In the genomic region with DNA sequence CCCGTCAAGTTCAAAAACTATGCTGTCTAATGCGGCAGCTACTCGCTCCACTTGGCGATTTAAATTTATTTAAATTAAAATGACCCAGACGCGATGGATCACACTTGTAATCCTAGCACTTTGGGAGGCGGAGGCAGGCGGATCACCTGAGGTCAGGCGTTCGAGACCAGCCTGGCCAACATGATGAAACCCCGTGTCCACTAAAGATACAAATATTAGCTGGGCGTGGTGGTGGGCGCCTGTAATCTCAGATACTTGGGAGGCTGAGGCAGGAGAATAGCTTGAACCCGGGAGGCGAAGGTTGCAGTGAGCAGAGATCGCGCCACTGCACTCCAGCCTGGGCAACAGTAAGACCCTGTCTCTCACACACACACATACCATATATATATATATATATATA, we compare ENCODE assay signal across 8 cellular contexts. TPM values are rescaled to one million over a fixed set of nuclear protein-coding genes. Genes with fewer than 3 reads are reported as not detected.
DNase-seq lines count a peak whose midpoint lies in the region; ATAC-seq, FAIRE-seq and TF ChIP-seq lines count a peak whose summit lies in the region.
"Not testable (repeated sequence)": the region's sequence is repeated elsewhere in the genome, so short reads cannot be mapped to it uniquely, and the experiment has no call there.

No MANE protein-coding gene starts in this region.

- H3K9me3 ChIP-seq in Caco-2; Karpas-422 (ENCODE audit: low read length); T-helper 17 cell (ENCODE audit: control insufficient read depth, low read length, poor library complexity, severe bottlenecking); H1 (ENCODE audit: insufficient read depth in 2 of 2, low read depth in 1 of 2, low read length in 1 of 2); iPS-18a (ENCODE audit: control insufficient read depth, low read depth, low read length); osteoblast (ENCODE audit: low read depth, low read length); transverse colon: not testable (repeated sequence)

- not testable (repeated sequence) for TF ChIP-seq RAD21 in H1 (IDR thresholded peaks at IDR 0.05 in 1 of 2, conservative IDR thresholded peaks at IDR 0.05 in 1 of 2; ENCODE audit: low read depth in 2 of 2, low read length in 2 of 2)

- H4K91ac ChIP-seq in H1 (replicated peaks; ENCODE audit: insufficient read length, low read length), result not testable (repeated sequence)

- TF ChIP-seq EP300 in H1 (IDR thresholded peaks at IDR 0.05; ENCODE audit: borderline replicate concordance in 1 of 2, low read depth in 2 of 2, low read length in 2 of 2); transverse colon (IDR thresholded peaks at IDR 0.05; ENCODE audit: low read depth): not testable (repeated sequence)

- not testable (repeated sequence) for H3K56ac ChIP-seq in H1 (replicated peaks; ENCODE audit: insufficient read length, low read depth, low read length)

- BruUV-seq in Caco-2 (replicated peaks; lab: Mats Ljungman, UMichigan), result not testable (repeated sequence)

- H4K8ac ChIP-seq in H1 (ENCODE audit: extremely low read depth, insufficient read depth, low read length), result not testable (repeated sequence)

- in situ Hi-C loops in transverse colon (cut with MboI; ENCODE audit: low pct_ligation_motif_present in 1 of 4, low pct_unique_long_range_greater_than_20kb in 1 of 4, low sequenced_read_pairs in 3 of 4), result not testable (repeated sequence)

- H3K36me3 Mint-ChIP-seq in Caco-2 (ENCODE audit: insufficient read depth, unreplicated experiment), result peaks cover 29% of the 10 kb centered on the region
- H3K36me3 Mint-ChIP-seq in T-helper 17 cell (ENCODE audit: low read depth); activated naive CD8-positive, alpha-beta T cell treated with anti-CD3 and anti-CD28 coated beads for 36 hours: not testable (repeated sequence)

- intact Hi-C loops in Caco-2 (cut with micrococcal nuclease; ENCODE audit: unreplicated experiment); transverse colon (cut with DNase I; ENCODE audit: low total_unique reads): not testable (repeated sequence)

- not testable (repeated sequence) for H3K9me3 Mint-ChIP-seq in Caco-2 (ENCODE audit: unreplicated experiment); activated naive CD8-positive, alpha-beta T cell treated with anti-CD3 and anti-CD28 coated beads for 36 hours

- H3K4me3 ChIP-seq in Caco-2 (ENCODE audit: low read depth, low read length) (peak overlapping the region; percentile 93), Karpas-422 (ENCODE audit: low read length) (peak overlapping the region; percentile 59), H1 (ENCODE audit: extremely low read depth in 1 of 4, insufficient read depth in 2 of 4, low read depth in 3 of 4, low read length in 4 of 4) (peak overlapping the region in 2 of 4 experiments; percentile 81 to 94; a peak in 4 of 8 replicates), iPS-18a (ENCODE audit: low read length) (peak overlapping the region; percentile 44), osteoblast (ENCODE audit: insufficient read depth, low read length) (peak overlapping the region; percentile 37), transverse colon (peak overlapping the region in 3 of 4 donors; percentile 75 to 96 (median 75))

- H3K79me2 ChIP-seq in Karpas-422 (ENCODE audit: low read length), result peaks cover 27% of the 10 kb centered on the region
- H3K79me2 ChIP-seq in H1 (ENCODE audit: control insufficient read depth in 1 of 2, insufficient read depth in 2 of 2, low read length in 2 of 2), result peaks cover 0 to 27% of the 10 kb centered on the region in 2 experiments; a peak in 2 of 4 replicates
- H3K79me2 ChIP-seq in osteoblast (ENCODE audit: insufficient read depth, low read length), result peaks cover 25% of the 10 kb centered on the region

- WGBS in H1 (ENCODE audit: extremely low coverage in 1 of 2, insufficient coverage in 1 of 2, insufficient read length in 1 of 2, insufficient replicate concordance in 2 of 2, low coverage in 1 of 2, low lambda C conversion rate in 2 of 2, missing lambda C conversion rate in 1 of 2), 2 experiments, result 80% methylated on average over 17 of the region's 17 CpGs; no CpG with 5 or more reads in 1 of the 2 experiments
- WGBS in transverse colon (ENCODE audit: low coverage in 1 of 2), 2 donors, result 77 to 90% methylated on average over 4 to 17 of the region's 17 CpGs

- H3K4ac ChIP-seq in H1 (replicated peaks; ENCODE audit: insufficient read length, low read depth, low read length), result not testable (repeated sequence)

- not testable (repeated sequence) for H2AFZ ChIP-seq in Karpas-422 (ENCODE audit: low read length); H1 (ENCODE audit: low read length); osteoblast (ENCODE audit: low read length)

- H3K27ac ChIP-seq in Karpas-422 (ENCODE audit: low read length) (peak overlapping the region; percentile 92; the same call in 1 of the 2 replicates), transverse colon (peak overlapping the region in 1 of 4 donors; percentile 88)
- not testable (repeated sequence) for H3K27ac ChIP-seq in H1 (ENCODE audit: low read depth, low read length); iPS-18a (ENCODE audit: low read length); osteoblast (ENCODE audit: low read depth, low read length)

- H2BK120ac ChIP-seq in H1 (replicated peaks; ENCODE audit: low read depth, low read length), result not testable (repeated sequence)

- not testable (repeated sequence) for H3K27me3 ChIP-seq in Caco-2 (replicated peaks; ENCODE audit: control insufficient read depth, insufficient read depth, low read length); Karpas-422 (ENCODE audit: low read length); H1 (replicated peaks in 1 of 4; ENCODE audit: control insufficient read depth in 3 of 4, extremely low read depth in 1 of 4, insufficient read depth in 3 of 4, low read length in 3 of 4); iPS-18a (ENCODE audit: control insufficient read depth, insufficient read depth, low read length); osteoblast (ENCODE audit: insufficient read depth, low read length); transverse colon

- H3K18ac ChIP-seq in H1 (ENCODE audit: extremely low read depth, low read length), result not testable (repeated sequence)

- H3K23me2 ChIP-seq in H1 (ENCODE audit: low read depth, low read length), result not testable (repeated sequence)

- H3K79me1 ChIP-seq in H1 (ENCODE audit: low read depth, low read length), result not testable (repeated sequence)

- H3K4me3 Mint-ChIP-seq in Caco-2 (ENCODE audit: unreplicated experiment), result peak overlapping the region; percentile 79
- not testable (repeated sequence) for H3K4me3 Mint-ChIP-seq in T-helper 17 cell
- peak overlapping the region; percentile 72 for H3K4me3 Mint-ChIP-seq in activated naive CD8-positive, alpha-beta T cell treated with anti-CD3 and anti-CD28 coated beads for 36 hours

- not testable (repeated sequence) for H3K4me1 Mint-ChIP-seq in Caco-2 (ENCODE audit: low read depth, unreplicated experiment); activated naive CD8-positive, alpha-beta T cell treated with anti-CD3 and anti-CD28 coated beads for 36 hours
- peaks cover 16% of the 10 kb centered on the region for H3K4me1 Mint-ChIP-seq in T-helper 17 cell

- not testable (repeated sequence) for H4K20me1 ChIP-seq in Karpas-422 (ENCODE audit: insufficient read depth, low read depth, low read length); H1 (replicated peaks in 1 of 2; ENCODE audit: control insufficient read depth in 1 of 2, insufficient read depth in 2 of 2, low read length in 2 of 2); osteoblast (ENCODE audit: insufficient read depth, low read length)

- TF ChIP-seq CTCF in Caco-2 (IDR thresholded peaks at IDR 0.05; ENCODE audit: insufficient read depth in 1 of 2, low read depth in 1 of 2, low read length in 1 of 2, severe bottlenecking in 1 of 2, unreplicated experiment in 1 of 2); H1 (IDR thresholded peaks at IDR 0.05; ENCODE audit: control extremely low read depth in 1 of 3, insufficient read depth in 1 of 3, low read depth in 1 of 3, low read length in 3 of 3); osteoblast (IDR thresholded peaks at IDR 0.05; ENCODE audit: extremely low read depth, low read depth, low read length); transverse colon (IDR thresholded peaks at IDR 0.05): not testable (repeated sequence)

- TF ChIP-seq POLR2A in H1 (IDR thresholded peaks at IDR 0.05; ENCODE audit: control extremely low read depth in 1 of 2, low read depth in 2 of 2, low read length in 2 of 2); transverse colon (IDR thresholded peaks at IDR 0.05): not testable (repeated sequence)

- H4K5ac ChIP-seq in H1 (ENCODE audit: insufficient read length, low read depth, low read length), result not testable (repeated sequence)

- not testable (repeated sequence) for H3K14ac ChIP-seq in H1 (ENCODE audit: insufficient read length)

- H3K36me3 ChIP-seq in Caco-2 (ENCODE audit: control insufficient read depth, insufficient read depth, low read length), result not testable (repeated sequence)
- H3K36me3 ChIP-seq in Karpas-422 (ENCODE audit: insufficient read depth, low read length) (peaks cover 20% of the 10 kb centered on the region; the same call in 1 of the 2 replicates), H1 (ENCODE audit: control insufficient read depth in 2 of 4, insufficient read depth in 4 of 4, low read length in 3 of 4) (peaks cover 2 to 39% (median 12%) of the 10 kb centered on the region in 4 experiments; a peak in 7 of 8 replicates), iPS-18a (ENCODE audit: control insufficient read depth, low read depth, low read length) (peaks cover 31% of the 10 kb centered on the region), osteoblast (ENCODE audit: insufficient read depth, low read length) (peaks cover 27% of the 10 kb centered on the region), transverse colon (peaks cover 0 to 18% (median 4%) of the 10 kb centered on the region in 4 donors)

- not testable (repeated sequence) for H3K23ac ChIP-seq in H1 (ENCODE audit: insufficient read length)

- H3K27me3 Mint-ChIP-seq in Caco-2 (ENCODE audit: insufficient read depth, unreplicated experiment); T-helper 17 cell; activated naive CD8-positive, alpha-beta T cell treated with anti-CD3 and anti-CD28 coated beads for 36 hours: not testable (repeated sequence)

- not testable (repeated sequence) for H3K27ac Mint-ChIP-seq in Caco-2 (ENCODE audit: unreplicated experiment); activated naive CD8-positive, alpha-beta T cell treated with anti-CD3 and anti-CD28 coated beads for 36 hours
- peak overlapping the region; percentile 98 for H3K27ac Mint-ChIP-seq in T-helper 17 cell

- H2AK5ac ChIP-seq in H1 (ENCODE audit: low read depth, low read length), result not testable (repeated sequence)

- not testable (repeated sequence) for H2BK5ac ChIP-seq in H1 (ENCODE audit: low read depth, low read length)

- H3K4me1 ChIP-seq in Caco-2; H1 (replicated peaks in 1 of 4; ENCODE audit: control insufficient read depth in 3 of 4, insufficient read depth in 4 of 4, low read length in 3 of 4); iPS-18a (ENCODE audit: control insufficient read depth, low read depth, low read length); osteoblast (ENCODE audit: insufficient read depth, low read length): not testable (repeated sequence)
- H3K4me1 ChIP-seq in Karpas-422 (ENCODE audit: low read length) (peaks cover 15% of the 10 kb centered on the region), transverse colon (peaks cover 3 to 18% (median 11%) of the 10 kb centered on the region in 4 donors)

- not testable (repeated sequence) for FAIRE-seq in H1 (lab: Jason Lieb, UNC)

- H3K9ac ChIP-seq in Karpas-422 (ENCODE audit: low read length), result 0 out of 2 replicates have a peak overlapping the region, but pooled peaks have one; percentile 27
- not testable (repeated sequence) for H3K9ac ChIP-seq in H1 (replicated peaks in 1 of 4; ENCODE audit: extremely low read depth in 1 of 4, low read depth in 3 of 4, low read length in 3 of 4); iPS-18a (ENCODE audit: low read length)

- CTCF ChIA-PET in Caco-2 (lab: Charles Lee) (interaction anchor here (2.8 kb wide), 1 partner anchor 9 kb away, joined by 18 read pairs; no protein-coding TSS in a partner anchor), H1 (lab: Charles Lee; ENCODE audit: partially characterized antibody) (interaction anchor here (1.0 to 3.3 kb wide), 4 partner anchors 10 to 227 kb away, joined by 3 to 16 read pairs (median 3); a partner anchor contains a TSS)

- H2BK15ac ChIP-seq in H1 (ENCODE audit: low read length), result not testable (repeated sequence)

- H2BK20ac ChIP-seq in H1 (ENCODE audit: low read length), result not testable (repeated sequence)

- DNase-seq in Caco-2; Karpas-422; T-helper 17 cell; activated naive CD8-positive, alpha-beta T cell treated with anti-CD3 and anti-CD28 coated beads for 36 hours; H1 (ENCODE audit: low read depth in 1 of 2, low spot score in 2 of 2); osteoblast (ENCODE audit: insufficient read length, low spot score, missing footprints); transverse colon: not testable (repeated sequence)

- ATAC-seq in T-helper 17 cell, result not testable (repeated sequence)

- peak overlapping the region; percentile 84 for H3K4me2 ChIP-seq in Karpas-422 (ENCODE audit: low read depth, low read length, poor library complexity, severe bottlenecking)
- peak overlapping the region; percentile 50 to 74 for H3K4me2 ChIP-seq in H1 (ENCODE audit: insufficient read depth in 1 of 2, low read depth in 2 of 2, low read length in 2 of 2)
- H3K4me2 ChIP-seq in osteoblast (ENCODE audit: insufficient read depth, low read length), result peak overlapping the region; percentile 93

- POLR2A ChIA-PET in Caco-2 (lab: Charles Lee) (interaction anchor here (0.8 kb wide), 1 partner anchor 10 kb away, joined by 8 read pairs; no protein-coding TSS in a partner anchor), H1 (lab: Charles Lee; ENCODE audit: partially characterized antibody) (interaction anchor here (0.6 to 1.1 kb wide), 2 partner anchors 21 to 57 kb away, joined by 3 read pairs; no protein-coding TSS in a partner anchor)

- not testable (repeated sequence) for H3K9me2 ChIP-seq in Karpas-422 (replicated peaks; ENCODE audit: insufficient read depth, low read length)

- H2BK12ac ChIP-seq in H1 (ENCODE audit: low read depth, low read length), result not testable (repeated sequence)

RNA-seq across cellular contexts. Expression of a gene that starts 1.2 kb away (rescaled TPM):
- total RNA-seq in Caco-2 (2022) (54.5 and 61.2 TPM in 2 replicates), T-helper 17 cell (10 to 100 TPM; 20.3 to 22.5 TPM), osteoblast (14.7 and 14.8 TPM in 2 replicates), transverse colon (10 to 100 TPM in 2 of 4 donors, 1 to 10 TPM in 1, not detected in 1; 6.4 to 27.3 (median 20.9) TPM)
- total RNA-seq in Karpas-422 (2014; rRNA removed; shearing (Covaris generic); ENCODE audit: low replicate concordance), result 36.0 and 80.3 TPM in 2 replicates
- 10 to 100 TPM; 47.2 to 48.5 TPM for total RNA-seq in activated naive CD8-positive, alpha-beta T cell treated with anti-CD3 and anti-CD28 coated beads for 36 hours
- 68.1 and 69.6 TPM in 2 replicates for total RNA-seq in H1 (2021; fragmentation: NEBNext Ultra II Directional; extraction: Animal tissue kit (Norgen Biotek cat#: 25700))
- 43.0 and 47.8 TPM in 2 replicates for polyA plus RNA-seq in H1 (2011; rRNA removed)
- 70.3 TPM for polyA plus RNA-seq in H1 (2011; cell fraction: cytosol; rRNA removed)
- polyA plus RNA-seq in H1 (2011; cell fraction: nucleus; rRNA removed), result 32.8 TPM
- polyA plus RNA-seq in H1 (2012, experiment 1 of 2), result 77.4 to 91.3 TPM (median 77.8 TPM) in 4 replicates
- 20.5 TPM for polyA plus RNA-seq in H1 (2012, experiment 2 of 2)
- polyA plus RNA-seq in H1 (2013, experiment 1 of 2), result 95.7 TPM
- polyA plus RNA-seq in H1 (2013, experiment 2 of 2), result 94.4 TPM
- polyA minus RNA-seq in H1 (2011; rRNA and poly(A)+ RNA removed), result 7.4 and 9.2 TPM in 2 replicates
- 27.7 TPM for polyA minus RNA-seq in H1 (2011; cell fraction: cytosol; rRNA and poly(A)+ RNA removed)
- polyA minus RNA-seq in H1 (2011; cell fraction: nucleus; rRNA and poly(A)+ RNA removed), result 17.3 TPM

RNA-seq across cellular contexts. Expression of a gene that starts 25.6 kb away (rescaled TPM):
- total RNA-seq in Caco-2 (2022) (0.19 TPM in 1 of 2 replicates, not detected in the other), T-helper 17 cell (under 1 TPM in 1 of 2 donors, not detected in 1; 0.57 TPM), osteoblast (0.72 TPM in 1 of 2 replicates, not detected in the other), transverse colon (under 1 TPM in 2 of 4 donors, not detected in 2; 0.14 to 0.79 TPM)
- total RNA-seq in Karpas-422 (2014; rRNA removed; shearing (Covaris generic); ENCODE audit: low replicate concordance), result 0.07 TPM in 1 of 2 replicates, not detected in the other
- total RNA-seq in activated naive CD8-positive, alpha-beta T cell treated with anti-CD3 and anti-CD28 coated beads for 36 hours, result under 1 TPM; 0.48 to 0.52 TPM
- 0.71 and 0.99 TPM in 2 replicates for total RNA-seq in H1 (2021; fragmentation: NEBNext Ultra II Directional; extraction: Animal tissue kit (Norgen Biotek cat#: 25700))
- 0.45 and 0.74 TPM in 2 replicates for polyA plus RNA-seq in H1 (2011; rRNA removed)
- 0.43 TPM for polyA plus RNA-seq in H1 (2011; cell fraction: cytosol; rRNA removed)
- polyA plus RNA-seq in H1 (2011; cell fraction: nucleus; rRNA removed), result 0.76 TPM
- 0.30 to 0.83 TPM (median 0.53 TPM) in 4 replicates for polyA plus RNA-seq in H1 (2012, experiment 1 of 2)
- polyA plus RNA-seq in H1 (2012, experiment 2 of 2), result 0.34 TPM
- polyA plus RNA-seq in H1 (2013, experiment 1 of 2), result 0.22 TPM
- 0.44 TPM for polyA plus RNA-seq in H1 (2013, experiment 2 of 2)
- polyA minus RNA-seq in H1 (2011; rRNA and poly(A)+ RNA removed), result 0.61 and 0.69 TPM in 2 replicates
- not detected for polyA minus RNA-seq in H1 (2011; cell fraction: cytosol; rRNA and poly(A)+ RNA removed)
- polyA minus RNA-seq in H1 (2011; cell fraction: nucleus; rRNA and poly(A)+ RNA removed), result 0.50 TPM
